Comparison of ENCODE assay signal across 21 cellular contexts in the genomic region with DNA sequence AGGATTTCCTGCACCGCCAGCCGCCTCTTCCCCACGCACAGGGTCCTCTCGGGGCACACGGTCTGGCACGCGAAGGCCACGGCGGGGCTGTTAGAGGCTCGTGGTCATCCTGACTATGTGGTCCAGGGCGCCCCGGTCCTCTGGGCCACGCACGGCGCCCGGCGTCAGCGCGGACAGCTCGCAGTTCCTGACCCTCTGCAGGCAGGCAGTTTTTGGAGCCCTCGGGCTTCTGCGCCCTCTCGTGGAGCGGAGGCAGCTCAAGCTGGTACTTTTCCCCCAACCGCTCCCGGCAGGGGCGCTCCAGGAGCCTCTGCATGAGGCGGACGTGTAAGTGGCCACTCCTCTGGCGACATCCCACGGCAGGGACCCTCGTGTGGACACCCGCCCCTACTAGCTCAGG. TPM values are rescaled to one million over a fixed set of nuclear protein-coding genes. Genes with fewer than 3 reads are reported as not detected.
"Had no signal": no experiment of that assay in that cellular context is flagged by ENCODE, and none has a peak within 500 bp of the region (broad histone marks: within the 10 kb centered on the region; RNA-seq: fewer than 3 reads in every experiment).

No MANE protein-coding gene starts in this region.

RNA-seq across cellular contexts. Expression of gene TRIM49C, which starts 21.4 kb away (rescaled TPM):
- total RNA-seq: activated naive CD8-positive, alpha-beta T cell treated with anti-CD3 and anti-CD28 coated beads, Interleukin-2, amount 10 ng/mL, durations not matched to agents 7 days and 5 days; activated T-helper 1 cell treated with anti-CD3 and anti-CD28 coated beads, Interleukin-12 subunit alpha, Interleukin-12 subunit beta, Interleukin-2, Interleukin-4 antibody, amounts not matched to agents 30 ng/mL and 10 ng/mL and 1 ng/mL, durations not matched to agents 14 hours and 24 hours and 36 hours; ascending aorta; cardiac muscle cell; dorsolateral prefrontal cortex; endothelial cell of umbilical vein; fibroblast of lung; fibroblast of villous mesenchyme; gastroesophageal sphincter; heart left ventricle; left lung; lower lobe of right lung; mucosa of descending colon; myocyte; natural killer cell treated with Interleukin-12 subunit alpha and Interleukin-12 subunit beta and Interleukin-15 and Interleukin-18, amount 100 ng/mL, for 72 hours; occipital lobe; renal cortical epithelial cell; right lobe of liver; skeletal muscle tissue; ureter had no signal
- polyA plus RNA-seq: cardiac muscle cell, endothelial cell of umbilical vein, esophagus, fibroblast of lung, heart left ventricle had no signal

RNA-seq across cellular contexts. Expression of gene UBTFL1, which starts 33.4 kb away (rescaled TPM):
- total RNA-seq: activated naive CD8-positive, alpha-beta T cell treated with anti-CD3 and anti-CD28 coated beads, Interleukin-2, amount 10 ng/mL, durations not matched to agents 7 days and 5 days; activated T-helper 1 cell treated with anti-CD3 and anti-CD28 coated beads, Interleukin-12 subunit alpha, Interleukin-12 subunit beta, Interleukin-2, Interleukin-4 antibody, amounts not matched to agents 30 ng/mL and 10 ng/mL and 1 ng/mL, durations not matched to agents 14 hours and 24 hours and 36 hours; ascending aorta; cardiac muscle cell; dorsolateral prefrontal cortex; endothelial cell of umbilical vein; fibroblast of lung; fibroblast of villous mesenchyme; gastroesophageal sphincter; heart left ventricle; left lung; lower lobe of right lung; mucosa of descending colon; natural killer cell treated with Interleukin-12 subunit alpha and Interleukin-12 subunit beta and Interleukin-15 and Interleukin-18, amount 100 ng/mL, for 72 hours; occipital lobe; renal cortical epithelial cell; right lobe of liver; skeletal muscle tissue; ureter had no signal
- polyA plus RNA-seq: cardiac muscle cell, endothelial cell of umbilical vein, esophagus, fibroblast of lung, heart left ventricle had no signal
